Comparison of ENCODE assay signal across 33 cellular contexts in genomic region chr14:75168586-75169335, GRCh38. TPM values are rescaled to one million over a fixed set of nuclear protein-coding genes. Genes with fewer than 3 reads are reported as not detected.
DNase-seq lines count a peak whose midpoint lies in the region; ATAC-seq, FAIRE-seq and TF ChIP-seq lines count a peak whose summit lies in the region.
"Had no signal": no experiment of that assay in that cellular context is flagged by ENCODE, and none has a peak within 500 bp of the region (broad histone marks: within the 10 kb centered on the region; RNA-seq: fewer than 3 reads in every experiment).

No MANE protein-coding gene starts in this region.

- no peaks in the 10 kb centered on the region for H3K27me3 ChIP-seq in dorsolateral prefrontal cortex
- H3K27me3 ChIP-seq: esophagus muscularis mucosa, tibial nerve had no signal

- intact Hi-C loops in activated CD4-positive, alpha-beta T cell treated with anti-CD3 and anti-CD28 coated beads for 36 hours (cut with DNase I, micrococcal nuclease) = no loop called here
- intact Hi-C loops in dorsolateral prefrontal cortex (cut with DNase I) = no loop called here

- H3K36me3 Mint-ChIP-seq in activated CD4-positive, alpha-beta T cell treated with anti-CD3 and anti-CD28 coated beads for 36 hours (ENCODE audit: low read depth) = peaks cover 7% of the 10 kb centered on the region
- H3K36me3 Mint-ChIP-seq in stimulated activated effector memory CD8-positive, alpha-beta T cell treated with anti-CD3 and anti-CD28 coated beads, Interleukin-12 subunit alpha, Interleukin-12 subunit beta, amount 100 ng/mL, for 72 hours = peaks cover 10% of the 10 kb centered on the region

- POLR2A ChIA-PET in activated CD4-positive, alpha-beta T cell treated with anti-CD3 and anti-CD28 coated beads for 36 hours (lab: Charles Lee) = no interaction called here

- H3K27ac ChIP-seq in dorsolateral prefrontal cortex = peak overlapping the region in 53 of 59 donors; percentile 1 to 99 (median 94)
- H3K27ac ChIP-seq: 22Rv1, esophagus muscularis mucosa, HL-60, left ventricle myocardium inferior had no signal

- H3K4me3 Mint-ChIP-seq in activated CD4-positive, alpha-beta T cell treated with anti-CD3 and anti-CD28 coated beads for 36 hours = no peak overlapping the region
- no peak overlapping the region for H3K4me3 Mint-ChIP-seq in stimulated activated effector memory CD8-positive, alpha-beta T cell treated with anti-CD3 and anti-CD28 coated beads, Interleukin-12 subunit alpha, Interleukin-12 subunit beta, amount 100 ng/mL, for 72 hours
- H3K4me3 Mint-ChIP-seq: CD14-positive monocyte; stimulated activated naive CD8-positive, alpha-beta T cell treated with anti-CD3 and anti-CD28 coated beads, Interleukin-15, amount 100 ng/mL, for 72 hours; T-helper 1 cell treated with Interleukin-12 subunit alpha and Interleukin-12 subunit beta and Interleukin-4 antibody, amounts not matched to agents 30 μg/mL and 1 μg/mL, for 36 hours had no signal

- peak; percentile 85 for FAIRE-seq in HTR-8/SVneo (lab: Jason Lieb, UNC)
- FAIRE-seq: islet of Langerhans had no signal

- peaks cover 71% of the 10 kb centered on the region for H3K4me1 Mint-ChIP-seq in activated CD4-positive, alpha-beta T cell treated with anti-CD3 and anti-CD28 coated beads for 36 hours
- peaks cover 68% of the 10 kb centered on the region for H3K4me1 Mint-ChIP-seq in stimulated activated effector memory CD8-positive, alpha-beta T cell treated with anti-CD3 and anti-CD28 coated beads, Interleukin-12 subunit alpha, Interleukin-12 subunit beta, amount 100 ng/mL, for 72 hours

- no peaks in the 10 kb centered on the region for H3K9me3 Mint-ChIP-seq in activated CD4-positive, alpha-beta T cell treated with anti-CD3 and anti-CD28 coated beads for 36 hours (ENCODE audit: low read depth)
- no peaks in the 10 kb centered on the region for H3K9me3 Mint-ChIP-seq in stimulated activated effector memory CD8-positive, alpha-beta T cell treated with anti-CD3 and anti-CD28 coated beads, Interleukin-12 subunit alpha, Interleukin-12 subunit beta, amount 100 ng/mL, for 72 hours
- H3K9me3 Mint-ChIP-seq: stimulated activated naive CD8-positive, alpha-beta T cell treated with anti-CD3 and anti-CD28 coated beads, Interleukin-15, amount 100 ng/mL, for 72 hours; T-helper 1 cell treated with Interleukin-12 subunit alpha and Interleukin-12 subunit beta and Interleukin-4 antibody, amounts not matched to agents 30 μg/mL and 1 μg/mL, for 36 hours had no signal

- H3K27ac Mint-ChIP-seq in activated CD4-positive, alpha-beta T cell treated with anti-CD3 and anti-CD28 coated beads for 36 hours = peak overlapping the region; percentile 2
- H3K27ac Mint-ChIP-seq in stimulated activated effector memory CD8-positive, alpha-beta T cell treated with anti-CD3 and anti-CD28 coated beads, Interleukin-12 subunit alpha, Interleukin-12 subunit beta, amount 100 ng/mL, for 72 hours = peak overlapping the region; percentile 0
- H3K27ac Mint-ChIP-seq: stimulated activated naive CD8-positive, alpha-beta T cell treated with anti-CD3 and anti-CD28 coated beads, Interleukin-15, amount 100 ng/mL, for 72 hours; T-helper 1 cell treated with Interleukin-12 subunit alpha and Interleukin-12 subunit beta and Interleukin-4 antibody, amounts not matched to agents 30 μg/mL and 1 μg/mL, for 36 hours had no signal

- CTCF ChIA-PET in activated CD4-positive, alpha-beta T cell treated with anti-CD3 and anti-CD28 coated beads for 36 hours (lab: Charles Lee) = interaction anchor here (0.6 to 1.1 kb wide), 3 partner anchors 8 to 165 kb away, joined by 3 read pairs; no protein-coding TSS in a partner anchor

- ATAC-seq in activated CD4-positive, alpha-beta T cell treated with anti-CD3 and anti-CD28 coated beads for 36 hours = no peak
- no peak for ATAC-seq in stimulated activated effector memory CD8-positive, alpha-beta T cell treated with anti-CD3 and anti-CD28 coated beads, Interleukin-12 subunit alpha, Interleukin-12 subunit beta, amount 100 ng/mL, for 72 hours
- ATAC-seq in GM18520 (IDR thresholded peaks at IDR 0.05; ENCODE audit: unreplicated experiment) (no peak), HG02884 (IDR thresholded peaks at IDR 0.05; ENCODE audit: unreplicated experiment) (no peak)
- ATAC-seq: activated CD4-positive, CD25-positive, alpha-beta regulatory T cell treated with anti-CD3 and anti-CD28 coated beads, Interleukin-2, amount 50 U/mL, for 24 hours; right cardiac atrium; SK-N-SH treated with all-trans-retinoic acid at 6 μM for 48 hours; stimulated activated naive CD8-positive, alpha-beta T cell treated with anti-CD3 and anti-CD28 coated beads, Interleukin-15, amount 100 ng/mL, for 72 hours had no signal

- H3K27me3 Mint-ChIP-seq in activated CD4-positive, alpha-beta T cell treated with anti-CD3 and anti-CD28 coated beads for 36 hours = no peaks in the 10 kb centered on the region
- H3K27me3 Mint-ChIP-seq: stimulated activated naive CD8-positive, alpha-beta T cell treated with anti-CD3 and anti-CD28 coated beads, Interleukin-15, amount 100 ng/mL, for 72 hours had no signal

- TF ChIP-seq CTCF in dorsolateral prefrontal cortex (IDR thresholded peaks at IDR 0.05 in 54 of 56, conservative IDR thresholded peaks at IDR 0.05 in 2 of 56; ENCODE audit: low read depth in 1 of 56, partially characterized antibody in 56 of 56) = no peak

- DNase-seq in activated CD4-positive, alpha-beta T cell treated with anti-CD3 and anti-CD28 coated beads for 36 hours = no peak
- DNase-seq in activated CD4-positive, alpha-beta T cell treated with anti-CD3 and anti-CD28 coated beads, Interleukin-2, amount 50 U/mL, for 1 hour = no peak
- DNase-seq in HTR-8/SVneo (ENCODE audit: insufficient read length, low spot score) (no peak), dorsolateral prefrontal cortex (no peak), Ammon's horn (ENCODE audit: low spot score) (no peak)
- no peak for DNase-seq in stimulated activated effector memory CD8-positive, alpha-beta T cell treated with anti-CD3 and anti-CD28 coated beads, Interleukin-12 subunit alpha, Interleukin-12 subunit beta, amount 100 ng/mL, for 72 hours (ENCODE audit: low spot score in 2 of 2)
- DNase-seq: Calu3; central memory CD4-positive, alpha-beta T cell; cortex of kidney; DND-41; foreskin fibroblast; GOT3; Karpas-422; left ventricle myocardium inferior; NCI-H1417 treated with DMSO at 0.1 percent for 48 hours; NCI-H2081; NCI-H226; NCI-H526 treated with DMSO at 0.1 percent for 48 hours; NK-92 treated with Interleukin-12 subunit alpha and Interleukin-12 subunit beta, amount 100 ng/mL, for 24 hours; right cardiac atrium; stimulated activated CD8-positive, alpha-beta memory T cell treated with anti-CD3 and anti-CD28 coated beads, Interleukin-4, amount 100 ng/mL, for 48 hours; stimulated activated naive CD8-positive, alpha-beta T cell treated with anti-CD3 and anti-CD28 coated beads, Interleukin-15, amount 100 ng/mL, for 72 hours had no signal

- H3K4me3 ChIP-seq in dorsolateral prefrontal cortex = no peak overlapping the region
- H3K4me3 ChIP-seq: esophagus muscularis mucosa, left ventricle myocardium inferior, tibial nerve had no signal

RNA-seq across cellular contexts. Expression of gene TMED10, which starts 7.7 kb away (rescaled TPM):
- total RNA-seq in activated CD4-positive, alpha-beta T cell treated with anti-CD3 and anti-CD28 coated beads for 36 hours = 100 to 1,000 TPM; 179 to 253 TPM
- total RNA-seq in dorsolateral prefrontal cortex = 100 to 1,000 TPM; 120 to 287 (median 172) TPM

RNA-seq across cellular contexts. Expression of gene NEK9, which starts 41.9 kb away (rescaled TPM):
- 10 to 100 TPM; 45.2 to 58.7 TPM for total RNA-seq in activated CD4-positive, alpha-beta T cell treated with anti-CD3 and anti-CD28 coated beads for 36 hours
- 100 to 1,000 TPM in 7 of 120 experiments, 10 to 100 TPM in 113; 54.3 to 112 (median 74.8) TPM for total RNA-seq in dorsolateral prefrontal cortex
